In genomic region chr7:155450558-155450827, GRCh38 we compare ENCODE assay signal across 1 cellular context.
TF ChIP-seq lines count a peak whose summit lies in the region.

No MANE protein-coding gene starts in this region.

TF ChIP-seq in H1, 55 proteins besides CTCF, POLR2A, EP300 and RAD21 (continued from another document):
- TF ChIP-seq SIRT6 (IDR thresholded peaks at IDR 0.05; ENCODE audit: low read length) (no peak), TBP (IDR thresholded peaks at IDR 0.05; ENCODE audit: low read depth, low read length) (no peak), CHD1 (IDR thresholded peaks at IDR 0.05; ENCODE audit: low read depth, low read length) (no peak), KDM1A (IDR thresholded peaks at IDR 0.05; ENCODE audit: borderline replicate concordance, low read length) (no peak), CTBP2 (IDR thresholded peaks at IDR 0.05; ENCODE audit: borderline replicate concordance, insufficient read depth, insufficient read length, low read length) (no peak)
- TF ChIP-seq, protein P1, sequence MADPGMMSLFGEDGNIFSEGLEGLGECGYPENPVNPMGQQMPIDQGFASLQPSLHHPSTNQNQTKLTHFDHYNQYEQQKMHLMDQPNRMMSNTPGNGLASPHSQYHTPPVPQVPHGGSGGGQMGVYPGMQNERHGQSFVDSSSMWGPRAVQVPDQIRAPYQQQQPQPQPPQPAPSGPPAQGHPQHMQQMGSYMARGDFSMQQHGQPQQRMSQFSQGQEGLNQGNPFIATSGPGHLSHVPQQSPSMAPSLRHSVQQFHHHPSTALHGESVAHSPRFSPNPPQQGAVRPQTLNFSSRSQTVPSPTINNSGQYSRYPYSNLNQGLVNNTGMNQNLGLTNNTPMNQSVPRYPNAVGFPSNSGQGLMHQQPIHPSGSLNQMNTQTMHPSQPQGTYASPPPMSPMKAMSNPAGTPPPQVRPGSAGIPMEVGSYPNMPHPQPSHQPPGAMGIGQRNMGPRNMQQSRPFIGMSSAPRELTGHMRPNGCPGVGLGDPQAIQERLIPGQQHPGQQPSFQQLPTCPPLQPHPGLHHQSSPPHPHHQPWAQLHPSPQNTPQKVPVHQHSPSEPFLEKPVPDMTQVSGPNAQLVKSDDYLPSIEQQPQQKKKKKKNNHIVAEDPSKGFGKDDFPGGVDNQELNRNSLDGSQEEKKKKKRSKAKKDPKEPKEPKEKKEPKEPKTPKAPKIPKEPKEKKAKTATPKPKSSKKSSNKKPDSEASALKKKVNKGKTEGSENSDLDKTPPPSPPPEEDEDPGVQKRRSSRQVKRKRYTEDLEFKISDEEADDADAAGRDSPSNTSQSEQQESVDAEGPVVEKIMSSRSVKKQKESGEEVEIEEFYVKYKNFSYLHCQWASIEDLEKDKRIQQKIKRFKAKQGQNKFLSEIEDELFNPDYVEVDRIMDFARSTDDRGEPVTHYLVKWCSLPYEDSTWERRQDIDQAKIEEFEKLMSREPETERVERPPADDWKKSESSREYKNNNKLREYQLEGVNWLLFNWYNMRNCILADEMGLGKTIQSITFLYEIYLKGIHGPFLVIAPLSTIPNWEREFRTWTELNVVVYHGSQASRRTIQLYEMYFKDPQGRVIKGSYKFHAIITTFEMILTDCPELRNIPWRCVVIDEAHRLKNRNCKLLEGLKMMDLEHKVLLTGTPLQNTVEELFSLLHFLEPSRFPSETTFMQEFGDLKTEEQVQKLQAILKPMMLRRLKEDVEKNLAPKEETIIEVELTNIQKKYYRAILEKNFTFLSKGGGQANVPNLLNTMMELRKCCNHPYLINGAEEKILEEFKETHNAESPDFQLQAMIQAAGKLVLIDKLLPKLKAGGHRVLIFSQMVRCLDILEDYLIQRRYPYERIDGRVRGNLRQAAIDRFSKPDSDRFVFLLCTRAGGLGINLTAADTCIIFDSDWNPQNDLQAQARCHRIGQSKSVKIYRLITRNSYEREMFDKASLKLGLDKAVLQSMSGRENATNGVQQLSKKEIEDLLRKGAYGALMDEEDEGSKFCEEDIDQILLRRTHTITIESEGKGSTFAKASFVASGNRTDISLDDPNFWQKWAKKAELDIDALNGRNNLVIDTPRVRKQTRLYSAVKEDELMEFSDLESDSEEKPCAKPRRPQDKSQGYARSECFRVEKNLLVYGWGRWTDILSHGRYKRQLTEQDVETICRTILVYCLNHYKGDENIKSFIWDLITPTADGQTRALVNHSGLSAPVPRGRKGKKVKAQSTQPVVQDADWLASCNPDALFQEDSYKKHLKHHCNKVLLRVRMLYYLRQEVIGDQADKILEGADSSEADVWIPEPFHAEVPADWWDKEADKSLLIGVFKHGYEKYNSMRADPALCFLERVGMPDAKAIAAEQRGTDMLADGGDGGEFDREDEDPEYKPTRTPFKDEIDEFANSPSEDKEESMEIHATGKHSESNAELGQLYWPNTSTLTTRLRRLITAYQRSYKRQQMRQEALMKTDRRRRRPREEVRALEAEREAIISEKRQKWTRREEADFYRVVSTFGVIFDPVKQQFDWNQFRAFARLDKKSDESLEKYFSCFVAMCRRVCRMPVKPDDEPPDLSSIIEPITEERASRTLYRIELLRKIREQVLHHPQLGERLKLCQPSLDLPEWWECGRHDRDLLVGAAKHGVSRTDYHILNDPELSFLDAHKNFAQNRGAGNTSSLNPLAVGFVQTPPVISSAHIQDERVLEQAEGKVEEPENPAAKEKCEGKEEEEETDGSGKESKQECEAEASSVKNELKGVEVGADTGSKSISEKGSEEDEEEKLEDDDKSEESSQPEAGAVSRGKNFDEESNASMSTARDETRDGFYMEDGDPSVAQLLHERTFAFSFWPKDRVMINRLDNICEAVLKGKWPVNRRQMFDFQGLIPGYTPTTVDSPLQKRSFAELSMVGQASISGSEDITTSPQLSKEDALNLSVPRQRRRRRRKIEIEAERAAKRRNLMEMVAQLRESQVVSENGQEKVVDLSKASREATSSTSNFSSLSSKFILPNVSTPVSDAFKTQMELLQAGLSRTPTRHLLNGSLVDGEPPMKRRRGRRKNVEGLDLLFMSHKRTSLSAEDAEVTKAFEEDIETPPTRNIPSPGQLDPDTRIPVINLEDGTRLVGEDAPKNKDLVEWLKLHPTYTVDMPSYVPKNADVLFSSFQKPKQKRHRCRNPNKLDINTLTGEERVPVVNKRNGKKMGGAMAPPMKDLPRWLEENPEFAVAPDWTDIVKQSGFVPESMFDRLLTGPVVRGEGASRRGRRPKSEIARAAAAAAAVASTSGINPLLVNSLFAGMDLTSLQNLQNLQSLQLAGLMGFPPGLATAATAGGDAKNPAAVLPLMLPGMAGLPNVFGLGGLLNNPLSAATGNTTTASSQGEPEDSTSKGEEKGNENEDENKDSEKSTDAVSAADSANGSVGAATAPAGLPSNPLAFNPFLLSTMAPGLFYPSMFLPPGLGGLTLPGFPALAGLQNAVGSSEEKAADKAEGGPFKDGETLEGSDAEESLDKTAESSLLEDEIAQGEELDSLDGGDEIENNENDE (IDR thresholded peaks at IDR 0.05; ENCODE audit: insufficient replicate concordance, low read length): no peak
